ENCODE assay signal across 22 cellular contexts in the genomic region with DNA sequence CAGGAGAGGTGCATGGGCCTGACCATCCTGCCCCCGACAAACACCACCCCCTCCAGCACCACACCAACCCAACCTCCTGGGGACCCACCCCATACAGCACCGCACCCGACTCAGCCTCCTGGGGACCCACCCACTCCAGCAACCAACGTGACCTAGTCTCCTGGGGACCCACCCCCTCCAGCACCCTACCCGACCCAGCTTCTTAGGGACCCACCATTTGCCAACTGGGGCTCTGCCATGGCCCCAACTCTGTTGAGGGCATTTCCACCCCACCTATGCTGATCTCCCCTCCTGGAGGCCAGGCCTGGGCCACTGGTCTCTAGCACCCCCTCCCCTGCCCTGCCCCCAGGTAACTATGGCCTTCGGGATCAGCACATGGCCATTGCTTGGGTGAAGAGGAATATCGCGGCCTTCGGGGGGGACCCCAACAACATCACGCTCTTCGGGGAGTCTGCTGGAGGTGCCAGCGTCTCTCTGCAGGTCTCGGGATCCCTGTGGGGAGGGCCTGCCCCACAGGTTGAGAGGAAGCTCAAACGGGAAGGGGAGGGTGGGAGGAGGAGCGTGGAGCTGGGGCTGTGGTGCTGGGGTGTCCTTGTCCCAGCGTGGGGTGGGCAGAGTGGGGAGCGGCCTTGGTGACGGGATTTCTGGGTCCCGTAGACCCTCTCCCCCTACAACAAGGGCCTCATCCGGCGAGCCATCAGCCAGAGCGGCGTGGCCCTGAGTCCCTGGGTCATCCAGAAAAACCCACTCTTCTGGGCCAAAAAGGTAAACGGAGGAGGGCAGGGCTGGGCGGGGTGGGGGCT. TPM values are rescaled to one million over a fixed set of nuclear protein-coding genes. Genes with fewer than 3 reads are reported as not detected.
DNase-seq lines count a peak whose midpoint lies in the region; ATAC-seq, FAIRE-seq and TF ChIP-seq lines count a peak whose summit lies in the region.
"Had no signal": no experiment of that assay in that cellular context is flagged by ENCODE, and none has a peak within 500 bp of the region (broad histone marks: within the 10 kb centered on the region; RNA-seq: fewer than 3 reads in every experiment).

No MANE protein-coding gene starts in this region.

- H3K36me3 ChIP-seq in SK-N-SH (replicated peaks in 1 of 2; ENCODE audit: control insufficient read depth in 1 of 2, insufficient read depth in 2 of 2, low read length in 1 of 2) (no peaks in the 10 kb centered on the region), body of pancreas (replicated peaks in 1 of 2; ENCODE audit: insufficient read depth in 1 of 2, low read depth in 2 of 2) (peaks cover 0 to 2% of the 10 kb centered on the region in 2 donors), kidney (ENCODE audit: control insufficient read depth in 1 of 2, insufficient read depth in 2 of 2, low read length in 2 of 2) (no peaks in the 10 kb centered on the region), pancreas (peaks cover 0 to 46% (median 20%) of the 10 kb centered on the region in 3 donors)
- H3K36me3 ChIP-seq: BLaER1, HAP-1 had no signal

- TF ChIP-seq RAD21 in SK-N-SH (IDR thresholded peaks at IDR 0.05; ENCODE audit: low read length): no peak

- H3K9me3 ChIP-seq in SK-N-SH (no peaks in the 10 kb centered on the region), body of pancreas (no peaks in the 10 kb centered on the region), kidney (ENCODE audit: control insufficient read depth in 1 of 2, low read length in 2 of 2) (no peaks in the 10 kb centered on the region), pancreas (no peaks in the 10 kb centered on the region)
- H3K9me3 ChIP-seq: A549, BLaER1, HAP-1 had no signal

- no peak overlapping the region for H3K4me3 Mint-ChIP-seq in immature natural killer cell
- H3K4me3 Mint-ChIP-seq: CD14-positive monocyte; CD4-positive, alpha-beta memory T cell; GM23338 had no signal

- 94% methylated on average over 24 of the region's 25 CpGs for WGBS in SK-N-SH (ENCODE audit: low lambda C conversion rate)
- WGBS in body of pancreas, 2 donors: 36 to 43% methylated on average over 24 to 25 of the region's 25 CpGs
- WGBS in pancreas, 2 donors: 36 to 48% methylated on average over 23 to 25 of the region's 25 CpGs

- no peaks in the 10 kb centered on the region for H3K27me3 ChIP-seq in SK-N-SH (ENCODE audit: insufficient read depth)
- no peaks in the 10 kb centered on the region for H3K27me3 ChIP-seq in body of pancreas
- H3K27me3 ChIP-seq in pancreas: no peaks in the 10 kb centered on the region
- H3K27me3 ChIP-seq: BLaER1 had no signal

- H3K9ac ChIP-seq in SK-N-SH (no peak overlapping the region), kidney (ENCODE audit: low read length in 2 of 2) (no peak overlapping the region)
- H3K9ac ChIP-seq: BLaER1 had no signal

- no peaks in the 10 kb centered on the region for H3K27me3 Mint-ChIP-seq in immature natural killer cell (ENCODE audit: low read depth in 3 of 3)
- H3K27me3 Mint-ChIP-seq: CD4-positive, alpha-beta memory T cell had no signal

- intact Hi-C loops in body of pancreas (cut with DNase I): no loop called here
- intact Hi-C loops in kidney (cut with DNase I): no loop called here
- intact Hi-C loops in pancreas (cut with DNase I): no loop called here

- FAIRE-seq in kidney (lab: Jason Lieb, UNC) (no peak), pancreas (lab: Jason Lieb, UNC) (no peak)
- FAIRE-seq: A549, GM12892, GM18507 had no signal

- TF ChIP-seq CTCF in SK-N-SH (IDR thresholded peaks at IDR 0.05): no peak
- no peak for TF ChIP-seq CTCF in body of pancreas (IDR thresholded peaks at IDR 0.05)
- no peak for TF ChIP-seq CTCF in kidney (IDR thresholded peaks at IDR 0.05; ENCODE audit: borderline replicate concordance, extremely low read depth, insufficient read depth)
- TF ChIP-seq CTCF in pancreas (IDR thresholded peaks at IDR 0.05): no peak

- POLR2A ChIA-PET in SK-N-SH (lab: Yijun Ruan, JAX): no interaction called here

- H4K20me1 ChIP-seq in SK-N-SH (ENCODE audit: insufficient read depth): no peaks in the 10 kb centered on the region

- H3K4me1 Mint-ChIP-seq in immature natural killer cell: no peaks in the 10 kb centered on the region
- H3K4me1 Mint-ChIP-seq: CD4-positive, alpha-beta memory T cell had no signal

- no peaks in the 10 kb centered on the region for H3K9me3 Mint-ChIP-seq in immature natural killer cell
- H3K9me3 Mint-ChIP-seq: CD14-positive monocyte; CD4-positive, alpha-beta memory T cell; GM23338 had no signal

- H3K4me3 ChIP-seq in SK-N-SH (ENCODE audit: low read depth in 2 of 2, low read length in 1 of 2): no peak overlapping the region
- H3K4me3 ChIP-seq in body of pancreas: no peak overlapping the region
- no peak overlapping the region for H3K4me3 ChIP-seq in kidney (ENCODE audit: low read length in 2 of 2)
- peak overlapping the region in 3 of 4 donors; percentile 49 to 61 (median 55) for H3K4me3 ChIP-seq in pancreas
- H3K4me3 ChIP-seq: A549, BLaER1, GM23338, HAP-1 had no signal

- H3F3A ChIP-seq in SK-N-SH (replicated peaks; ENCODE audit: insufficient read depth): no peaks in the 10 kb centered on the region

- CTCF ChIA-PET in SK-N-SH (lab: Yijun Ruan, JAX): interaction anchor here (1.0 to 3.3 kb wide), 4 partner anchors 9 to 81 kb away, joined by 3 to 10 read pairs (median 6); no protein-coding TSS in a partner anchor

- ATAC-seq in SK-N-SH treated with all-trans-retinoic acid at 6 μM for 48 hours (no peak), body of pancreas (no peak), pancreas (peak in 2 of 4 donors; percentile 0 to 2)
- ATAC-seq: A549 had no signal

- no peak overlapping the region for H3K4me2 ChIP-seq in SK-N-SH
- H3K4me2 ChIP-seq: A549, BLaER1, GM23338 had no signal

- H3K9me2 ChIP-seq in SK-N-SH: no peaks in the 10 kb centered on the region

- TF ChIP-seq EP300 in SK-N-SH (IDR thresholded peaks at IDR 0.05; ENCODE audit: borderline replicate concordance in 1 of 2, low read depth in 1 of 2, low read length in 1 of 2): no peak

- no peaks in the 10 kb centered on the region for H3K79me2 ChIP-seq in SK-N-SH (ENCODE audit: insufficient read depth)

- H3K4me1 ChIP-seq in SK-N-SH (ENCODE audit: control insufficient read depth in 1 of 2, insufficient read depth in 2 of 2, low read depth in 1 of 2, low read length in 1 of 2) (peaks cover 0 to under 1% of the 10 kb centered on the region in 2 experiments; a peak in 1 of 4 replicates), body of pancreas (peaks cover 18% of the 10 kb centered on the region), kidney (ENCODE audit: control insufficient read depth in 1 of 2, insufficient read depth in 1 of 2, low read depth in 1 of 2, low read length in 2 of 2) (no peaks in the 10 kb centered on the region), pancreas (no peaks in the 10 kb centered on the region)
- H3K4me1 ChIP-seq: A549, HAP-1 had no signal

- no peak overlapping the region for H3K27ac Mint-ChIP-seq in immature natural killer cell
- H3K27ac Mint-ChIP-seq: GM23338 had no signal

- no peak overlapping the region for H2AFZ ChIP-seq in SK-N-SH (ENCODE audit: low read depth)
- H2AFZ ChIP-seq: GM23338 had no signal

- peak; percentile 60 to 70 (median 67) for TF ChIP-seq POLR2A in body of pancreas (IDR thresholded peaks at IDR 0.05)

- peak; percentile 10 for DNase-seq in SK-N-SH
- DNase-seq in body of pancreas: peak; percentile 53 to 73 (median 62)
- peak; percentile 64 for DNase-seq in kidney
- DNase-seq in pancreas: peak in 4 of 6 donors; percentile 63 to 85 (median 70)
- no peak for DNase-seq in activated CD8-positive, alpha-beta memory T cell treated with anti-CD3 and anti-CD28 coated beads for 24 hours
- no peak for DNase-seq in NCI-H1092 (lab: John Stamatoyannopoulos, UW)
- no peak for DNase-seq in immature natural killer cell
- DNase-seq: CD4-positive, alpha-beta memory T cell; DMS153; DMS79; GDM1; IMR-90 had no signal

- H3K27ac ChIP-seq in SK-N-SH (ENCODE audit: low read depth in 2 of 2, low read length in 1 of 2) (no peak overlapping the region), body of pancreas (peak overlapping the region; percentile 7 to 81 (median 73)), kidney (ENCODE audit: low read depth in 2 of 2, low read length in 2 of 2) (no peak overlapping the region), pancreas (peak overlapping the region; percentile 30 to 86 (median 74))
- H3K27ac ChIP-seq: 22Rv1, A549, BLaER1, HL-60 had no signal

- no peaks in the 10 kb centered on the region for H3K36me3 Mint-ChIP-seq in immature natural killer cell
- H3K36me3 Mint-ChIP-seq: CD14-positive monocyte; CD4-positive, alpha-beta memory T cell had no signal

TF ChIP-seq in SK-N-SH, 30 proteins besides CTCF, POLR2A, EP300 and RAD21 (continues in another document):
- TF ChIP-seq SMC3 (IDR thresholded peaks at IDR 0.05; ENCODE audit: low read depth, low read length): no peak

TF ChIP-seq in SK-N-SH treated with all-trans-retinoic acid at 6 μM for 48 hours, 23 proteins besides CTCF, POLR2A, EP300 and RAD21 (continues in another document):
- no peak for TF ChIP-seq GLIS3 (CRISPR knock-in tag; IDR thresholded peaks at IDR 0.05)
- TF ChIP-seq ARNTL (CRISPR knock-in tag; IDR thresholded peaks at IDR 0.05; ENCODE audit: borderline replicate concordance, low read depth): no peak
- no peak for TF ChIP-seq ZNF565 (CRISPR knock-in tag; conservative IDR thresholded peaks at IDR 0.05; ENCODE audit: low read depth)
- no peak for TF ChIP-seq BACH2 (CRISPR knock-in tag; IDR thresholded peaks at IDR 0.05; ENCODE audit: borderline replicate concordance)

RNA-seq across cellular contexts. Expression of gene CEL, which starts 4.6 kb away (rescaled TPM):
- polyA plus RNA-seq in SK-N-SH (2012; rRNA removed): 0.75 and 0.87 TPM in 2 replicates
- polyA plus RNA-seq in SK-N-SH (2012; cell fraction: cytosol; rRNA removed): 0.24 and 0.35 TPM in 2 replicates
- 6.3 and 7.8 TPM in 2 replicates for polyA plus RNA-seq in SK-N-SH (2012; cell fraction: nucleus; rRNA removed)
- total RNA-seq in body of pancreas: 1,000 to 10,000 TPM; 8,438 to 9,209 TPM
- 1.0 TPM for total RNA-seq in kidney
- 16.7 TPM for polyA plus RNA-seq in kidney (ENCODE audit: insufficient read depth, low read depth, low replicate concordance)
- total RNA-seq in pancreas: over 10,000 TPM; 11,290 to 24,413 (median 19,239) TPM
- polyA plus RNA-seq in pancreas: 1,000 to 10,000 TPM; 2,560 to 4,565 TPM
- polyA plus RNA-seq in immature natural killer cell: not detected
- polyA plus RNA-seq: CD14-positive monocyte had no signal

RNA-seq across cellular contexts. Expression of gene GTF3C5, which starts 35.6 kb away (rescaled TPM):
- polyA plus RNA-seq in SK-N-SH (2012; rRNA removed) (57.3 and 59.1 TPM in 2 replicates), kidney (ENCODE audit: insufficient read depth, low read depth, low replicate concordance) (38.0 TPM), pancreas (10 to 100 TPM; 67.2 to 68.5 TPM), immature natural killer cell (10 to 100 TPM; 31.0 to 52.7 (median 41.0) TPM)
- 29.6 and 37.0 TPM in 2 replicates for polyA plus RNA-seq in SK-N-SH (2012; cell fraction: cytosol; rRNA removed)
- polyA plus RNA-seq in SK-N-SH (2012; cell fraction: nucleus; rRNA removed): 165 and 172 TPM in 2 replicates
- total RNA-seq in body of pancreas (10 to 100 TPM; 43.1 to 57.7 TPM), kidney (47.7 TPM), pancreas (10 to 100 TPM; 17.4 to 33.0 (median 23.2) TPM)

RNA-seq across cellular contexts. Expression of gene RALGDS, which starts 54.7 kb away (rescaled TPM):
- polyA plus RNA-seq in SK-N-SH (2012; rRNA removed) (64.1 and 64.7 TPM in 2 replicates), kidney (ENCODE audit: insufficient read depth, low read depth, low replicate concordance) (13.0 TPM), pancreas (10 to 100 TPM; 56.0 to 69.7 TPM), immature natural killer cell (10 to 100 TPM; 31.2 to 68.8 (median 31.6) TPM)
- 29.8 and 47.9 TPM in 2 replicates for polyA plus RNA-seq in SK-N-SH (2012; cell fraction: cytosol; rRNA removed)
- 152 and 169 TPM in 2 replicates for polyA plus RNA-seq in SK-N-SH (2012; cell fraction: nucleus; rRNA removed)
- total RNA-seq in body of pancreas (10 to 100 TPM; 27.8 to 64.6 TPM), kidney (43.3 TPM), pancreas (10 to 100 TPM; 16.1 to 31.9 (median 20.3) TPM)

Comparison
In these comparisons a context has a peak if more than half of its experiments do, and no peak if none do; other contexts are left out.
1. DNase-seq: peak in SK-N-SH (single experiment), body of pancreas (4 of 4), kidney (single experiment) and pancreas (4 of 6); none in activated CD8-positive, alpha-beta memory T cell treated with anti-CD3 and anti-CD28 coated beads for 24 hours (single experiment), NCI-H1092 (single experiment) and immature natural killer cell (0 of 3).
2. H3K27ac ChIP-seq: peak in body of pancreas (4 of 4) and pancreas (4 of 4); none in SK-N-SH (0 of 2) and kidney (0 of 2).
3. H3K4me3 ChIP-seq: peak in pancreas (3 of 4); none in SK-N-SH (0 of 2), body of pancreas (0 of 2) and kidney (0 of 2).
4. RNA of gene CEL, which starts 4.6 kb away (polyA plus RNA-seq): 2,560 to 4,565 TPM in pancreas; 16.7 TPM in kidney (single experiment), 0.24 to 7.8 TPM in SK-N-SH and not detected in immature natural killer cell; every median in the first group is over 100 times any median in the second.